ENCODE assay signal across 21 cellular contexts in the genomic region with DNA sequence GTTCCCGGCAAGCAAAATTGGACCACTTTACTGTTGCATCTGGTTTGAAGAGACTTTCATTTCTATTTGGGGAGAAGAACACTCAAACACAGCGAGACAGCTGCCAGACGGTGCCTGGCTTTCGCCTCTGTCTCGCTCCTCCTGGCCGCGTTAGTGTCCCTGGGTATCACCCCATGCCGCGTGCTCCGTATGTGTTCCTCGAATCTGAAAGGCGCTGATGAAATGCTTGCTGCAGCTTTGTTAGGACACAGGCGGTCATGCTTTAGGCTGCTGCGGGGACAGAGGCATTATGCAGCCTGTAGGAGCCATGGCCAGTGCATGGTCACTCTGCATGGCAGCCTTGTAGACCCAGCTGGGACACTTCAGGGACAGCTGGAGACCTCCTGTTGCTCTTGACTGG. TPM values are rescaled to one million over a fixed set of nuclear protein-coding genes. Genes with fewer than 3 reads are reported as not detected.
DNase-seq lines count a peak whose midpoint lies in the region; ATAC-seq and TF ChIP-seq lines count a peak whose summit lies in the region.
"Had no signal": no experiment of that assay in that cellular context is flagged by ENCODE, and none has a peak within 500 bp of the region (broad histone marks: within the 10 kb centered on the region; RNA-seq: fewer than 3 reads in every experiment).

No MANE protein-coding gene starts in this region.

- H3K27ac ChIP-seq in KOPT-K1 (ENCODE audit: low read depth, low read length, poor library complexity, severe bottlenecking) (peak overlapping the region; percentile 75), heart left ventricle (peak overlapping the region in 11 of 12 donors; percentile 3 to 84 (median 69))
- H3K27ac ChIP-seq: brain microvascular endothelial cell, HL-60, lower lobe of right lung, vagina had no signal

- no peak for TF ChIP-seq CTCF in heart left ventricle (IDR thresholded peaks at IDR 0.05)

- intact Hi-C loops in heart left ventricle (cut with DNase I) (loop anchor here in 4 of 10 donors (5.0 to 10.0 kb wide), 4 partner anchors 48 to 182 kb away; no protein-coding TSS in a partner anchor), posterior vena cava (cut with DNase I) (no loop called here)

- 50 to 81% (median 64%) methylated on average over 11 to 14 of the region's 14 CpGs for WGBS in heart left ventricle, 4 donors

- peak; percentile 47 for DNase-seq in activated CD8-positive, alpha-beta memory T cell treated with anti-CD3 and anti-CD28 coated beads, Interleukin-2, amount 50 U/mL, for 48 hours
- DNase-seq in activated CD8-positive, alpha-beta memory T cell treated with anti-CD3 and anti-CD28 coated beads, Interleukin-2, amount 50 U/mL, for 4 hours = no peak
- peak in 3 of 5 donors; percentile 48 to 75 (median 71) for DNase-seq in heart left ventricle
- DNase-seq in posterior vena cava (ENCODE audit: low spot score) = peak; percentile 58
- no peak for DNase-seq in NCI-H1105 (lab: John Stamatoyannopoulos, UW)
- no peak for DNase-seq in AG08395 (ENCODE audit: low spot score)
- no peak for DNase-seq in kidney tubule cell (ENCODE audit: low spot score)
- DNase-seq: activated CD4-positive, alpha-beta T cell treated with anti-CD3 and anti-CD28 coated beads, Interleukin-2, amount 10 ng/mL, durations not matched to agents 7 days and 5 days; brain microvascular endothelial cell; GDM1; immature natural killer cell; lower lobe of right lung; NCI-H146; NCI-H2171 treated with DMSO at 0.1 percent for 48 hours; nucleus accumbens; stimulated activated CD4-positive, alpha-beta T cell treated with anti-CD3 and anti-CD28 coated beads, Interleukin-12 subunit alpha, Interleukin-12 subunit beta, amount 100 ng/mL, for 4 hours; stimulated activated CD8-positive, alpha-beta memory T cell treated with anti-CD3 and anti-CD28 coated beads, Interleukin-4, amount 100 ng/mL, for 48 hours had no signal

- TF ChIP-seq POLR2A in heart left ventricle (IDR thresholded peaks at IDR 0.05) = no peak

- H3K27me3 ChIP-seq in heart left ventricle = no peaks in the 10 kb centered on the region
- H3K27me3 ChIP-seq: brain microvascular endothelial cell, vagina had no signal

- peak; percentile 48 to 72 (median 62) for ATAC-seq in heart left ventricle

- H3K36me3 ChIP-seq in KOPT-K1 (ENCODE audit: insufficient read depth, low read length) (no peaks in the 10 kb centered on the region), heart left ventricle (no peaks in the 10 kb centered on the region)
- H3K36me3 ChIP-seq: brain microvascular endothelial cell, lower lobe of right lung, vagina had no signal

- no peak overlapping the region for H3K4me3 ChIP-seq in heart left ventricle
- H3K4me3 ChIP-seq: coronary artery, lower lobe of right lung, vagina had no signal

- H3K4me1 ChIP-seq in heart left ventricle = peaks cover 3 to 94% (median 77%) of the 10 kb centered on the region in 12 donors

- H3K9me3 ChIP-seq in KOPT-K1 (ENCODE audit: insufficient read depth, low read length, poor library complexity, severe bottlenecking) (no peaks in the 10 kb centered on the region), heart left ventricle (no peaks in the 10 kb centered on the region)
- H3K9me3 ChIP-seq: lower lobe of right lung, vagina had no signal

RNA-seq across cellular contexts. Expression of gene LDLRAD4, which starts 53.9 kb away (rescaled TPM):
- total RNA-seq in heart left ventricle = 10 to 100 TPM; 25.2 to 44.0 (median 34.0) TPM
- 10 to 100 TPM; 10.4 to 14.6 TPM for polyA plus RNA-seq in heart left ventricle
- 10 to 100 TPM; 52.3 to 74.8 TPM for total RNA-seq in posterior vena cava

Comparison
In these comparisons a context has a peak if more than half of its experiments do, and no peak if none do; other contexts are left out.
1. DNase-seq: peak in activated CD8-positive, alpha-beta memory T cell treated with anti-CD3 and anti-CD28 coated beads, Interleukin-2, amount 50 U/mL, for 48 hours (single experiment), heart left ventricle (3 of 5) and posterior vena cava (single experiment); none in activated CD8-positive, alpha-beta memory T cell treated with anti-CD3 and anti-CD28 coated beads, Interleukin-2, amount 50 U/mL, for 4 hours (single experiment), NCI-H1105 (single experiment), AG08395 (single experiment) and kidney tubule cell (single experiment).